ENCODE assay signal across 1 cellular context in genomic region chr2:111167238-111168162, GRCh38.
A peak's percentile ranks its signal among the peaks of the same experiment; 100 is the strongest.
TF ChIP-seq lines count a peak whose summit lies in the region.

No MANE protein-coding gene starts in this region.

TF ChIP-seq in K562, 482 proteins besides CTCF, POLR2A, EP300 and RAD21:
- TF ChIP-seq ZNF316 (IDR thresholded peaks at IDR 0.05) (peak; percentile 88), PRPF4 (IDR thresholded peaks at IDR 0.05; ENCODE audit: insufficient read depth, low read depth, low read length, poor library complexity, severe bottlenecking) (no peak), ZNF740 (CRISPR knock-in tag; IDR thresholded peaks at IDR 0.05) (no peak), ZNF740 (tag; IDR thresholded peaks at IDR 0.05) (0 out of 4 replicates have a peak, but pooled peaks of 1 of the 2 experiments have one; percentile 13), RB1 (IDR thresholded peaks at IDR 0.05; ENCODE audit: low read depth) (no peak), MAFK (IDR thresholded peaks at IDR 0.05; ENCODE audit: low read length) (peak; percentile 60; the same call in 1 of the 2 replicates), SUPT5H (IDR thresholded peaks at IDR 0.05) (0 out of 2 replicates have a peak, but pooled peaks have one; percentile 23), PREB (CRISPR knock-in tag; IDR thresholded peaks at IDR 0.05) (no peak), ZNF507 (tag; conservative IDR thresholded peaks at IDR 0.05) (no peak), MAFF (IDR thresholded peaks at IDR 0.05; ENCODE audit: low read length) (peak; percentile 66), NUFIP1 (IDR thresholded peaks at IDR 0.05; ENCODE audit: partially characterized antibody) (no peak), C11orf30 (IDR thresholded peaks at IDR 0.05; ENCODE audit: low read depth) (peak; percentile 80), POLR2AphosphoS5 (IDR thresholded peaks at IDR 0.05; ENCODE audit: control insufficient read depth, insufficient read depth, low read depth, low read length) (0 out of 2 replicates have a peak, but pooled peaks have one; percentile 48), MAFG (tag; conservative IDR thresholded peaks at IDR 0.05) (peak; percentile 75)
TF ChIP-seq in K562: peak in this region for 8.
